In genomic region chr17:45160505-45161287, GRCh38 we compare ENCODE assay signal across 8 cellular contexts.
DNase-seq lines count a peak whose midpoint lies in the region; ATAC-seq and TF ChIP-seq lines count a peak whose summit lies in the region.

No MANE protein-coding gene starts in this region.

- H3K9me3 ChIP-seq in duodenal mucosa (ENCODE audit: control insufficient read depth in 1 of 2, low read length in 2 of 2): peaks cover 0 to 2% of the 10 kb centered on the region in 2 donors

- peak overlapping the region; percentile 98 for H3K27ac ChIP-seq in duodenal mucosa (ENCODE audit: low read depth, low read length)

- no peak for TF ChIP-seq CTCF in GM12865 (IDR thresholded peaks at IDR 0.05; ENCODE audit: insufficient read depth, low read depth, low read length, missing control alignments)

- peak; percentile 14 for ATAC-seq in HG02588 (IDR thresholded peaks at IDR 0.05; ENCODE audit: unreplicated experiment)

- DNase-seq in GM12865 (ENCODE audit: low read depth): peak; percentile 63
- DNase-seq in NCI-H146 treated with DMSO at 0.1 percent for 48 hours (lab: John Stamatoyannopoulos, UW; ENCODE audit: unreplicated experiment): peak; percentile 59
- DNase-seq in activated CD4-positive, alpha-beta T cell treated with anti-CD3 and anti-CD28 coated beads, Interleukin-2, amount 50 U/mL, for 1 hour: peak; percentile 56
- peak; percentile 70 for DNase-seq in medulla oblongata (ENCODE audit: extremely low spot score)
- DNase-seq in stimulated activated CD8-positive, alpha-beta memory T cell treated with anti-CD3 and anti-CD28 coated beads, Interleukin-4, amount 100 ng/mL, for 24 hours (ENCODE audit: low read depth): peak; percentile 40
- no peak for DNase-seq in NCI-H1694 treated with DMSO at 0.1 percent for 48 hours (lab: John Stamatoyannopoulos, UW)

- H3K27me3 ChIP-seq in duodenal mucosa (ENCODE audit: control insufficient read depth in 1 of 2, insufficient read depth in 2 of 2, low read length in 2 of 2): no peaks in the 10 kb centered on the region

- H3K9ac ChIP-seq in duodenal mucosa (ENCODE audit: low read depth in 1 of 2, low read length in 2 of 2): peak overlapping the region; percentile 92 to 99

- H3K4me3 ChIP-seq in GM12865 (ENCODE audit: low read depth, low read length) (peak overlapping the region; percentile 95), duodenal mucosa (ENCODE audit: low read depth in 1 of 2, low read length in 2 of 2) (peak overlapping the region; percentile 71 to 100)

- H3K4me1 ChIP-seq in duodenal mucosa (ENCODE audit: control insufficient read depth in 1 of 2, insufficient read depth in 2 of 2, low read length in 2 of 2): peaks cover 30 to 31% of the 10 kb centered on the region in 2 donors

- H3K36me3 ChIP-seq in duodenal mucosa (ENCODE audit: control insufficient read depth in 1 of 2, insufficient read depth in 2 of 2, low read length in 2 of 2): peaks cover 0 to 3% of the 10 kb centered on the region in 2 donors
